Comparison of ENCODE assay signal across 8 cellular contexts in the genomic region with DNA sequence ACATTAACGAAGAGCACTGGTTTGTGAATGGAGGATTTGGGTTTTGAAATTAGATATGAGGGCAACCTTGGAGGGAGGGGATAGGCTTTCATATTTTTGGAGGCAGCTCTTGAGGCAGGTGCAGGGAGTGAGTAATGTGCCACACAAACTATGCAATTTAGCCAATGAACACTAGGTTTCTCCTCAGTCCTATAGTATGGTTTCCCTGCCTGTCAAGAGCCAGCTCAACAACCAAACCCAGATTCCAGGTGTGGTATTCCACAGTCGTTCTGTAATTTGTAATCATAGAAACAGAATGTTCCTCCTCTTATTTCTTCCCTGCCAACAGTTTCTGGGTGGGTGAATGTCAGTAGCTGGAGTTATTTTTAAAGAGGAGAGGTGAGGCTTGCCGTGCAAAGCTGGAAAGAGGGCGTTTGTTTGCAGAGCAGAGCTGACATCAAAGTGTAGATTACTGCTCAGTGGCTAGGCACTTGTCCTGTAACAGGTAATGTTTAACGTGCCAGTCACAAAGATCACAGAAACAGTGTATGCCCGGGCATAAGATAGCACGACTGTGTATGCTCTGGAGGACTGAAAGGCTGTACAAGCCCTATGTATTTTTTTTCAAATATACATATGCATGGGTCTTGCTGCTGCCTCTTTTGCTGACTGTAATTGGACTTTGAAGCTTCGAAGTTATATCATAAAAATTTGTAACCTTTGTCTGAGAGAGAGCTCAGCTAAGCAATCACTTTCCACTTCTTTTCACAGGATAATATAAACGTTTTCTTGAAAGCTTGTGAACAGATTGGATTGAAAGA.
A peak's percentile ranks its signal among the peaks of the same experiment; 100 is the strongest.
DNase-seq lines count a peak whose midpoint lies in the region; ATAC-seq and TF ChIP-seq lines count a peak whose summit lies in the region.

No MANE protein-coding gene starts in this region.

- TF ChIP-seq POLR2A in esophagus muscularis mucosa (IDR thresholded peaks at IDR 0.05; ENCODE audit: low read depth) = no peak

- no peaks in the 10 kb centered on the region for H3K9me3 ChIP-seq in esophagus muscularis mucosa
- no peaks in the 10 kb centered on the region for H3K9me3 ChIP-seq in trophoblast cell (ENCODE audit: insufficient read depth, low read depth, low read length)

- H3K79me2 ChIP-seq in trophoblast cell (ENCODE audit: control insufficient read depth, insufficient read depth, low read length, poor library complexity) = no peaks in the 10 kb centered on the region

- ATAC-seq in HG03108 (IDR thresholded peaks at IDR 0.05; ENCODE audit: unreplicated experiment) = peak; percentile 37

- H2BK120ac ChIP-seq in trophoblast cell (ENCODE audit: insufficient read depth, low read length, poor library complexity) = no peak overlapping the region

- no peak overlapping the region for H3K18ac ChIP-seq in trophoblast cell (ENCODE audit: low read length)

- H3K27me3 ChIP-seq in esophagus muscularis mucosa = no peaks in the 10 kb centered on the region
- H3K27me3 ChIP-seq in trophoblast cell (ENCODE audit: insufficient read depth, low read length) = no peaks in the 10 kb centered on the region

- H3K27ac ChIP-seq in esophagus muscularis mucosa (replicated peaks in 1 of 4) (peak overlapping the region in 3 of 4 donors; percentile 63 to 70 (median 69)), trophoblast cell (ENCODE audit: low read depth, low read length) (no peak overlapping the region)

- TF ChIP-seq EP300 in esophagus muscularis mucosa (IDR thresholded peaks at IDR 0.05) = no peak

- no peak overlapping the region for H3K4me2 ChIP-seq in trophoblast cell (ENCODE audit: low read length)

- H3K4me3 ChIP-seq in esophagus muscularis mucosa (peak overlapping the region; percentile 36 to 51 (median 42)), trophoblast cell (ENCODE audit: low read depth, low read length) (no peak overlapping the region)

- H3K14ac ChIP-seq in trophoblast cell (ENCODE audit: low read length) = no peak overlapping the region

- peaks cover 20% of the 10 kb centered on the region for H3K36me3 Mint-ChIP-seq in activated naive CD4-positive, alpha-beta T cell treated with anti-CD3 and anti-CD28 coated beads, Interleukin-2, amount 10 ng/mL, durations not matched to agents 7 days and 5 days

- no peak overlapping the region for H3K9ac ChIP-seq in trophoblast cell (ENCODE audit: low read length)

- CTCF ChIA-PET in activated naive CD4-positive, alpha-beta T cell treated with anti-CD3 and anti-CD28 coated beads, Interleukin-2, amount 10 ng/mL, durations not matched to agents 7 days and 5 days (lab: Charles Lee) = interaction anchor here (0.7 to 3.6 kb wide), 12 partner anchors 23 to 1658 kb away, joined by 3 to 35 read pairs (median 5); no protein-coding TSS in a partner anchor

- H3K27me3 Mint-ChIP-seq in activated naive CD4-positive, alpha-beta T cell treated with anti-CD3 and anti-CD28 coated beads, Interleukin-2, amount 10 ng/mL, durations not matched to agents 7 days and 5 days = no peaks in the 10 kb centered on the region

- intact Hi-C loops in esophagus muscularis mucosa (cut with DNase I) = no loop called here

- no peak overlapping the region for H4K8ac ChIP-seq in trophoblast cell (ENCODE audit: low read depth, low read length)

- H2AFZ ChIP-seq in trophoblast cell (ENCODE audit: insufficient read depth, low read length, poor library complexity) = no peak overlapping the region

- H3K4ac ChIP-seq in trophoblast cell (ENCODE audit: low read depth, low read length) = no peak overlapping the region

- no peak overlapping the region for H2AK5ac ChIP-seq in trophoblast cell (ENCODE audit: low read length)

- 19% methylated on average over 9 of the region's 9 CpGs for WGBS in esophagus muscularis mucosa
- no CpG with 5 or more reads among the region's 9 CpGs for WGBS in trophoblast cell (ENCODE audit: extremely low coverage, insufficient coverage, insufficient read length)

- no peaks in the 10 kb centered on the region for H3K79me1 ChIP-seq in trophoblast cell (ENCODE audit: low read length)

- H3K4me1 ChIP-seq in esophagus muscularis mucosa = peaks cover 6 to 28% (median 18%) of the 10 kb centered on the region in 4 donors
- H3K4me1 ChIP-seq in trophoblast cell (ENCODE audit: control insufficient read depth in 1 of 2, insufficient read depth in 2 of 2, low read length in 2 of 2) = no peaks in the 10 kb centered on the region

- no peak overlapping the region for H4K91ac ChIP-seq in trophoblast cell (ENCODE audit: low read depth, low read length)

- no peak overlapping the region for H3K23ac ChIP-seq in trophoblast cell (ENCODE audit: low read length)

- H3K4me1 Mint-ChIP-seq in activated naive CD4-positive, alpha-beta T cell treated with anti-CD3 and anti-CD28 coated beads, Interleukin-2, amount 10 ng/mL, durations not matched to agents 7 days and 5 days = peaks cover 62% of the 10 kb centered on the region

- no peak overlapping the region for H2BK12ac ChIP-seq in trophoblast cell (ENCODE audit: low read length)

- H3K36me3 ChIP-seq in esophagus muscularis mucosa (no peaks in the 10 kb centered on the region), trophoblast cell (ENCODE audit: control insufficient read depth in 1 of 2, insufficient read depth in 2 of 2, low read length in 2 of 2) (no peaks in the 10 kb centered on the region)

- H3K4me3 Mint-ChIP-seq in activated naive CD4-positive, alpha-beta T cell treated with anti-CD3 and anti-CD28 coated beads, Interleukin-2, amount 10 ng/mL, durations not matched to agents 7 days and 5 days = peak overlapping the region; percentile 74

- peak; percentile 47 for DNase-seq in activated naive CD4-positive, alpha-beta T cell treated with anti-CD3 and anti-CD28 coated beads, Interleukin-2, amount 10 ng/mL, durations not matched to agents 7 days and 5 days
- DNase-seq in activated naive CD4-positive, alpha-beta T cell treated with Interleukin-2 at 50 U/mL for 16 hours = no peak
- DNase-seq in OCI-M1 (lab: John Stamatoyannopoulos, UW) = peak; percentile 71
- no peak for DNase-seq in esophagus muscularis mucosa (ENCODE audit: extremely low spot score)
- peak; percentile 20 to 54 for DNase-seq in trophoblast cell
- DNase-seq in inferior parietal cortex (ENCODE audit: extremely low spot score) = no peak
- DNase-seq in effector CD8-positive, alpha-beta T cell (lab: John Stamatoyannopoulos, UW) = no peak

- no peak overlapping the region for H2BK5ac ChIP-seq in trophoblast cell (ENCODE audit: low read depth, low read length, poor library complexity)

- no peaks in the 10 kb centered on the region for H3K9me3 Mint-ChIP-seq in activated naive CD4-positive, alpha-beta T cell treated with anti-CD3 and anti-CD28 coated beads, Interleukin-2, amount 10 ng/mL, durations not matched to agents 7 days and 5 days

- H4K12ac ChIP-seq in trophoblast cell (ENCODE audit: low read depth, low read length) = no peak overlapping the region

- TF ChIP-seq CTCF in esophagus muscularis mucosa (IDR thresholded peaks at IDR 0.05) = peak in 1 of 3 experiments; percentile 18

- peak overlapping the region; percentile 94 for H3K27ac Mint-ChIP-seq in activated naive CD4-positive, alpha-beta T cell treated with anti-CD3 and anti-CD28 coated beads, Interleukin-2, amount 10 ng/mL, durations not matched to agents 7 days and 5 days

Comparison
In these comparisons a context has a peak if more than half of its experiments do, and no peak if none do; other contexts are left out.
1. DNase-seq: peak in activated naive CD4-positive, alpha-beta T cell treated with anti-CD3 and anti-CD28 coated beads, Interleukin-2, amount 10 ng/mL, durations not matched to agents 7 days and 5 days (single experiment), OCI-M1 (single experiment) and trophoblast cell (2 of 2); none in activated naive CD4-positive, alpha-beta T cell treated with Interleukin-2 at 50 U/mL for 16 hours (single experiment), esophagus muscularis mucosa (single experiment), inferior parietal cortex (single experiment) and effector CD8-positive, alpha-beta T cell (single experiment).